2 cellular contexts compared by ENCODE assay signal in the genomic region with DNA sequence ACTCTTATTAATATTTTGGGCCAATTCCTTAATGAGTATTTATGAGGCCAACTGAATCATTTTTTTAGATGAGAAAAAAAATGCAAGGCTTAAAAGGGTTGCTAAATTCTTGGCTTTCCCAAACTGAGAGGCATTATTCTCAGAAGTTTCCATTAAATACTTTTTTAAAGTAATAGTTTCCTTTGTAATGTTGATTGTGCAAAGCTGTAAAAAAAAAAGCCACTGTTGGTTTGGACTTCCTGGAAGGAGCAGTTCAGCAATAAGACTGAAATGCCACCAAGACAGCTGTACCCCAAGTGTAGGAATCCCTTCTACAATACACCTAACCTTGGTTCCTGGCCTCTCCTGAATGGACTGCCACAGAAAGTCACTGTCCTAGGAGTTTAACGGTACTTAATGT.
TF ChIP-seq lines count a peak whose summit lies in the region.

No MANE protein-coding gene starts in this region.

TF ChIP-seq in A549, 52 proteins besides CTCF, POLR2A, EP300 and RAD21:
- TF ChIP-seq FOXS1 (CRISPR knock-in tag; IDR thresholded peaks at IDR 0.05) (no peak), POLR2AphosphoS2 (conservative IDR thresholded peaks at IDR 0.05; ENCODE audit: low read length) (no peak), JUNB (IDR thresholded peaks at IDR 0.05) (no peak)

TF ChIP-seq in IMR-90, 13 proteins besides CTCF, POLR2A, EP300 and RAD21:
- TF ChIP-seq SMC3 (IDR thresholded peaks at IDR 0.05; ENCODE audit: low read depth, low read length) (no peak), MAZ (IDR thresholded peaks at IDR 0.05; ENCODE audit: borderline replicate concordance, low read depth, low read length) (no peak), USF2 (IDR thresholded peaks at IDR 0.05; ENCODE audit: low read depth, low read length) (no peak), MAFK (IDR thresholded peaks at IDR 0.05; ENCODE audit: low read depth, low read length) (no peak), FOS (IDR thresholded peaks at IDR 0.05; ENCODE audit: low read depth, low read length) (no peak), BHLHE40 (IDR thresholded peaks at IDR 0.05; ENCODE audit: low read depth, low read length) (no peak), CHD1 (IDR thresholded peaks at IDR 0.05; ENCODE audit: low read depth, low read length) (no peak), RFX5 (IDR thresholded peaks at IDR 0.05; ENCODE audit: low read depth, low read length) (no peak), NFE2L2 (IDR thresholded peaks at IDR 0.05; ENCODE audit: low read depth, low read length) (no peak), MXI1 (IDR thresholded peaks at IDR 0.05; ENCODE audit: borderline replicate concordance, low read depth, low read length) (no peak), CEBPB (IDR thresholded peaks at IDR 0.05; ENCODE audit: low read depth, low read length) (no peak)
- TF ChIP-seq, protein P1, sequence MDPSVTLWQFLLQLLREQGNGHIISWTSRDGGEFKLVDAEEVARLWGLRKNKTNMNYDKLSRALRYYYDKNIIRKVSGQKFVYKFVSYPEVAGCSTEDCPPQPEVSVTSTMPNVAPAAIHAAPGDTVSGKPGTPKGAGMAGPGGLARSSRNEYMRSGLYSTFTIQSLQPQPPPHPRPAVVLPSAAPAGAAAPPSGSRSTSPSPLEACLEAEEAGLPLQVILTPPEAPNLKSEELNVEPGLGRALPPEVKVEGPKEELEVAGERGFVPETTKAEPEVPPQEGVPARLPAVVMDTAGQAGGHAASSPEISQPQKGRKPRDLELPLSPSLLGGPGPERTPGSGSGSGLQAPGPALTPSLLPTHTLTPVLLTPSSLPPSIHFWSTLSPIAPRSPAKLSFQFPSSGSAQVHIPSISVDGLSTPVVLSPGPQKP (IDR thresholded peaks at IDR 0.05; ENCODE audit: borderline replicate concordance, low read depth, low read length): no peak
TF ChIP-seq in IMR-90: peak in this region for 0.
